ENCODE assay signal across 1 cellular context in the genomic region with DNA sequence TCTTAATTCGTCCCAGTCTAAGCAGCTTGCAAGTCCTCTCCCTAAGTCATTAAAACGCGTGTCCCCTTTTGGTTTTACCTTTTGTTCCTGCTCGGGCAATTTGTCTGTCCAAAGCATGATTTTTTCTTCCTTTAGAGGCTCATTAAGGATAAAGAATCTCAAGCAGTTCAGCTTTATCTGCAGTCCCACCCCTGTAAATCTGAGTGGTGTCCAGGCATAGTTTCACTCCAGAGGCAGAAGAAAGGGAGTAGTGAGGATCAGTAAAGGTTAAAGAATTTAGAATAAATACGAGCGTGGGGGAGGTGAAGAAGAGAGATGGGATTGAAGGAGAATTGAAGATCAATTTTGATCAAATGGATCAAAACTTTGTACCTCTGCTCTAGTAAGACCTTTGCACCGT.
TF ChIP-seq lines count a peak whose summit lies in the region.

No MANE protein-coding gene starts in this region.

TF ChIP-seq in H1, 55 proteins besides CTCF, POLR2A, EP300 and RAD21:
- TF ChIP-seq TEAD4 (IDR thresholded peaks at IDR 0.05; ENCODE audit: low read depth, low read length) (no peak), NRF1 (IDR thresholded peaks at IDR 0.05; ENCODE audit: low read depth, low read length) (no peak), CREB1 (IDR thresholded peaks at IDR 0.05) (no peak), RBBP5 (IDR thresholded peaks at IDR 0.05; ENCODE audit: borderline replicate concordance, low read depth, low read length) (no peak), ZNF274 (IDR thresholded peaks at IDR 0.05; ENCODE audit: borderline replicate concordance, extremely low read depth, low read length) (no peak), SP1 (IDR thresholded peaks at IDR 0.05; ENCODE audit: low read depth, low read length) (no peak), JUN (IDR thresholded peaks at IDR 0.05; ENCODE audit: low read depth, low read length) (no peak), FOSL1 (IDR thresholded peaks at IDR 0.05; ENCODE audit: insufficient read depth, low read depth, low read length) (no peak), TAF1 (IDR thresholded peaks at IDR 0.05; ENCODE audit: low read depth, low read length) (no peak), RFX5 (IDR thresholded peaks at IDR 0.05; ENCODE audit: borderline replicate concordance, low read depth, low read length) (no peak), SRF (IDR thresholded peaks at IDR 0.05; ENCODE audit: low read depth, low read length) (no peak), MAFK (IDR thresholded peaks at IDR 0.05; ENCODE audit: low read depth, low read length) (no peak)
- TF ChIP-seq, protein P1, sequence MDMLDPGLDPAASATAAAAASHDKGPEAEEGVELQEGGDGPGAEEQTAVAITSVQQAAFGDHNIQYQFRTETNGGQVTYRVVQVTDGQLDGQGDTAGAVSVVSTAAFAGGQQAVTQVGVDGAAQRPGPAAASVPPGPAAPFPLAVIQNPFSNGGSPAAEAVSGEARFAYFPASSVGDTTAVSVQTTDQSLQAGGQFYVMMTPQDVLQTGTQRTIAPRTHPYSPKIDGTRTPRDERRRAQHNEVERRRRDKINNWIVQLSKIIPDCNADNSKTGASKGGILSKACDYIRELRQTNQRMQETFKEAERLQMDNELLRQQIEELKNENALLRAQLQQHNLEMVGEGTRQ (IDR thresholded peaks at IDR 0.05; ENCODE audit: low read length), result no peak
